10 cellular contexts compared by ENCODE assay signal in the genomic region with DNA sequence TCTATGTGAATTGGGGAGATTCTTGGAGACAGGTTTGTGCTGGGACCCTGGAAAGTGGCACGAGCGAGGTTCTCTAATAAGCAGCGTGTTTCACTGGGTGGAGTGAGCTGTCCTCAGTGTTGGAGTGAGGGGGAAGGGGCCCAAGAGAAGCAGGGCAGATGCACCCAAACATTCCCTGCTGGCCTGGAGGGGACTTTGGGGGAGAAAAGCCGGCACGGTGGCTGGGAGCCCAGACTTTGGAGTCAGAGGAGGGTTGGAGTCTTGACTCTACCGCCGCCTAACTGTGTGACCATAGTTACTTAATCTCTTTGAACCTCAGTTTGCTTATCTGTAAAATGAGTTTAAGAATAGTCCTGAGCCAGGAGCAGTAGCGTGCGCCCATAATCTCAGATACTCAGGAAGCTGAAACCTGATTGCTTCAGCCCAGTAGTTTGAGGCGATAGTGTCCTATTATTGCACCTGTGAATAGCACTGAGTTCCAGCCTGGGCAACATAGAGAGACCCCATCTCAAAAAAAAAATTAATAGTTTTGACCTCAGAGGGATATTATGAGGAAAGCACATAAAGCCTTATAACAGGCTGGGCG. TPM values are rescaled to one million over a fixed set of nuclear protein-coding genes. Genes with fewer than 3 reads are reported as not detected.
DNase-seq lines count a peak whose midpoint lies in the region; ATAC-seq and TF ChIP-seq lines count a peak whose summit lies in the region.
"Had no signal": no experiment of that assay in that cellular context is flagged by ENCODE, and none has a peak within 500 bp of the region (broad histone marks: within the 10 kb centered on the region; RNA-seq: fewer than 3 reads in every experiment).

No MANE protein-coding gene starts in this region.

- CTCF ChIA-PET in mammary epithelial cell (lab: Charles Lee; ENCODE audit: low non-redundant PET) = no interaction called here

- no peaks in the 10 kb centered on the region for H3K27me3 Mint-ChIP-seq in HFFc6 (ENCODE audit: insufficient read depth)
- H3K27me3 Mint-ChIP-seq: activated CD4-positive, alpha-beta memory T cell treated with anti-CD3 and anti-CD28 coated beads, Interleukin-2, amount 10 ng/mL, durations not matched to agents 7 days and 5 days; naive B cell had no signal

- peaks cover 40% of the 10 kb centered on the region for H3K4me1 Mint-ChIP-seq in HFFc6 (ENCODE audit: low read depth)
- peaks cover 13% of the 10 kb centered on the region for H3K4me1 Mint-ChIP-seq in stimulated activated effector memory CD8-positive, alpha-beta T cell treated with anti-CD3 and anti-CD28 coated beads, Interleukin-12 subunit alpha, Interleukin-12 subunit beta, amount 100 ng/mL, for 72 hours

- no peak overlapping the region for H3K4me2 ChIP-seq in mammary epithelial cell (ENCODE audit: insufficient read depth, low read depth, low read length)

- ATAC-seq in right lobe of liver = peak in 2 of 4 donors; percentile 1 to 2
- ATAC-seq in stimulated activated effector memory CD8-positive, alpha-beta T cell treated with anti-CD3 and anti-CD28 coated beads, Interleukin-12 subunit alpha, Interleukin-12 subunit beta, amount 100 ng/mL, for 72 hours = no peak
- no peak for ATAC-seq in GM21825 (IDR thresholded peaks at IDR 0.05; ENCODE audit: unreplicated experiment)
- no peak for ATAC-seq in GM21528 (IDR thresholded peaks at IDR 0.05; ENCODE audit: low FRiP score, unreplicated experiment)

- 85% methylated on average over 8 of the region's 11 CpGs for WGBS in mammary epithelial cell (ENCODE audit: low coverage, missing lambda C conversion rate)
- 19% methylated on average over 10 of the region's 11 CpGs for WGBS in right lobe of liver (ENCODE audit: insufficient coverage, low coverage, low lambda C conversion rate, missing lambda C conversion rate)

- dilution Hi-C loops in mammary epithelial cell (cut with HindIII; ENCODE audit: low sequenced_read_pairs) = loop anchor here (5.0 kb wide), 1 partner anchor 76 kb away; no protein-coding TSS in a partner anchor

- DNase-seq in HFFc6 (no peak), mammary epithelial cell (no peak), right lobe of liver (no peak), DMS114 treated with DMSO at 0.1 percent for 48 hours (lab: John Stamatoyannopoulos, UW; ENCODE audit: unreplicated experiment) (no peak), NCI-H510A (lab: John Stamatoyannopoulos, UW) (no peak)
- DNase-seq in stimulated activated effector memory CD8-positive, alpha-beta T cell treated with anti-CD3 and anti-CD28 coated beads, Interleukin-12 subunit alpha, Interleukin-12 subunit beta, amount 100 ng/mL, for 72 hours (ENCODE audit: low spot score in 2 of 2) = no peak
- DNase-seq: activated CD4-positive, alpha-beta memory T cell treated with anti-CD3 and anti-CD28 coated beads, Interleukin-2, amount 10 ng/mL, durations not matched to agents 7 days and 5 days; naive B cell had no signal

- no peak overlapping the region for H3K9ac ChIP-seq in mammary epithelial cell (ENCODE audit: insufficient read depth, low read length)

- peaks cover 11% of the 10 kb centered on the region for H3K4me1 ChIP-seq in mammary epithelial cell (ENCODE audit: insufficient read depth, low read length)
- H3K4me1 ChIP-seq in right lobe of liver = peaks cover 0 to 53% (median 24%) of the 10 kb centered on the region in 4 donors

- H2AFZ ChIP-seq in mammary epithelial cell (ENCODE audit: low read depth, low read length) = peak overlapping the region; percentile 93

- TF ChIP-seq CTCF in HFFc6 (IDR thresholded peaks at IDR 0.05) = no peak
- TF ChIP-seq CTCF in mammary epithelial cell (conservative IDR thresholded peaks at IDR 0.05 in 1 of 2, IDR thresholded peaks at IDR 0.05 in 1 of 2; ENCODE audit: extremely low read depth in 1 of 2, insufficient read depth in 1 of 2, low read depth in 1 of 2, low read length in 2 of 2) = no peak
- TF ChIP-seq CTCF in right lobe of liver (IDR thresholded peaks at IDR 0.05) = no peak

- no peaks in the 10 kb centered on the region for H4K20me1 ChIP-seq in mammary epithelial cell (ENCODE audit: insufficient read depth, low read length)

- H3K79me2 ChIP-seq in mammary epithelial cell (ENCODE audit: insufficient read depth, low read length) = no peaks in the 10 kb centered on the region

- H3K9me3 Mint-ChIP-seq in HFFc6 = no peaks in the 10 kb centered on the region
- H3K9me3 Mint-ChIP-seq in stimulated activated effector memory CD8-positive, alpha-beta T cell treated with anti-CD3 and anti-CD28 coated beads, Interleukin-12 subunit alpha, Interleukin-12 subunit beta, amount 100 ng/mL, for 72 hours = no peaks in the 10 kb centered on the region
- H3K9me3 Mint-ChIP-seq: activated CD4-positive, alpha-beta memory T cell treated with anti-CD3 and anti-CD28 coated beads, Interleukin-2, amount 10 ng/mL, durations not matched to agents 7 days and 5 days; naive B cell had no signal

- H3K27me3 ChIP-seq in mammary epithelial cell (ENCODE audit: insufficient read depth, low read length) (no peaks in the 10 kb centered on the region), right lobe of liver (no peaks in the 10 kb centered on the region)

- no peak for TF ChIP-seq POLR2A in right lobe of liver (IDR thresholded peaks at IDR 0.05)

- BruUV-seq in mammary epithelial cell (replicated peaks; lab: Mats Ljungman, UMichigan) = no TSS peak

- H3K4me3 ChIP-seq in mammary epithelial cell (replicated peaks in 1 of 3; ENCODE audit: insufficient read depth in 1 of 3, low read depth in 2 of 3, low read length in 3 of 3) (no peak overlapping the region), right lobe of liver (peak overlapping the region; percentile 47 to 73 (median 59))

- H3K36me3 ChIP-seq in mammary epithelial cell (ENCODE audit: insufficient read depth, low read length) (no peaks in the 10 kb centered on the region), right lobe of liver (peaks cover 0 to 16% (median 3%) of the 10 kb centered on the region in 4 donors)

- peak overlapping the region; percentile 68 for H3K4me3 Mint-ChIP-seq in HFFc6
- no peak overlapping the region for H3K4me3 Mint-ChIP-seq in stimulated activated effector memory CD8-positive, alpha-beta T cell treated with anti-CD3 and anti-CD28 coated beads, Interleukin-12 subunit alpha, Interleukin-12 subunit beta, amount 100 ng/mL, for 72 hours
- H3K4me3 Mint-ChIP-seq: activated CD4-positive, alpha-beta memory T cell treated with anti-CD3 and anti-CD28 coated beads, Interleukin-2, amount 10 ng/mL, durations not matched to agents 7 days and 5 days; naive B cell had no signal

- peak overlapping the region; percentile 56; the same call in 1 of the 2 replicates for H3K27ac Mint-ChIP-seq in HFFc6
- H3K27ac Mint-ChIP-seq in stimulated activated effector memory CD8-positive, alpha-beta T cell treated with anti-CD3 and anti-CD28 coated beads, Interleukin-12 subunit alpha, Interleukin-12 subunit beta, amount 100 ng/mL, for 72 hours = peak overlapping the region; percentile 58
- H3K27ac Mint-ChIP-seq: activated CD4-positive, alpha-beta memory T cell treated with anti-CD3 and anti-CD28 coated beads, Interleukin-2, amount 10 ng/mL, durations not matched to agents 7 days and 5 days had no signal

- H3K9me3 ChIP-seq in mammary epithelial cell (replicated peaks; ENCODE audit: insufficient read depth, low read length) (no peaks in the 10 kb centered on the region), right lobe of liver (no peaks in the 10 kb centered on the region)

- H3K36me3 Mint-ChIP-seq in HFFc6 (ENCODE audit: low read depth) = no peaks in the 10 kb centered on the region
- H3K36me3 Mint-ChIP-seq in stimulated activated effector memory CD8-positive, alpha-beta T cell treated with anti-CD3 and anti-CD28 coated beads, Interleukin-12 subunit alpha, Interleukin-12 subunit beta, amount 100 ng/mL, for 72 hours = no peaks in the 10 kb centered on the region
- H3K36me3 Mint-ChIP-seq: naive B cell had no signal

- in situ Hi-C loops in mammary epithelial cell (cut with MboI; ENCODE audit: low sequenced_read_pairs in 2 of 2) = no loop called here

- intact Hi-C loops in mammary epithelial cell (cut with micrococcal nuclease) = loop anchor here (5.0 kb wide), 1 partner anchor 194 kb away; no protein-coding TSS in a partner anchor
- intact Hi-C loops in right lobe of liver (cut with DNase I) = no loop called here

- H3K27ac ChIP-seq in mammary epithelial cell (ENCODE audit: insufficient read depth, low read depth, low read length) = no peak overlapping the region
- H3K27ac ChIP-seq in right lobe of liver = peak overlapping the region; percentile 50 to 84 (median 71)

RNA-seq across cellular contexts. Expression of a gene that starts 0.6 kb away (rescaled TPM):
- 10 to 100 TPM in 2 of 6 experiments, 1 to 10 TPM in 4; 5.4 to 11.2 (median 9.2) TPM for total RNA-seq in HFFc6 (2021; fragmentation: NEBNext Ultra II Directional; extraction: Animal tissue kit (Norgen Biotek cat#: 25700))
- total RNA-seq in mammary epithelial cell (1 to 10 TPM; 4.5 to 5.5 TPM), right lobe of liver (10 to 100 TPM; 61.5 to 82.9 (median 67.3) TPM)
- polyA plus RNA-seq in mammary epithelial cell = 6.7 TPM
- polyA minus RNA-seq in mammary epithelial cell = 26.6 TPM

RNA-seq across cellular contexts. Expression of a gene that starts 9.8 kb away (rescaled TPM):
- 10 to 100 TPM; 33.4 to 37.4 (median 36.1) TPM for total RNA-seq in HFFc6 (2021; fragmentation: NEBNext Ultra II Directional; extraction: Animal tissue kit (Norgen Biotek cat#: 25700))
- total RNA-seq in mammary epithelial cell = 10 to 100 TPM; 24.0 to 34.2 TPM
- 17.6 TPM for polyA plus RNA-seq in mammary epithelial cell
- 41.6 TPM for polyA minus RNA-seq in mammary epithelial cell
- total RNA-seq in right lobe of liver = 100 to 1,000 TPM in 2 of 6 experiments, 10 to 100 TPM in 4; 53.3 to 173 (median 64.1) TPM

RNA-seq across cellular contexts. Expression of a gene that starts 11.5 kb away (rescaled TPM):
- total RNA-seq in HFFc6 (2021; fragmentation: NEBNext Ultra II Directional; extraction: Animal tissue kit (Norgen Biotek cat#: 25700)) = 10 to 100 TPM; 22.4 to 30.5 (median 25.2) TPM
- total RNA-seq in mammary epithelial cell (10 to 100 TPM; 23.0 to 23.4 TPM), right lobe of liver (10 to 100 TPM; 15.2 to 21.3 (median 16.8) TPM)
- polyA plus RNA-seq in mammary epithelial cell = 8.2 TPM
- polyA minus RNA-seq in mammary epithelial cell = 50.1 TPM

RNA-seq across cellular contexts. Expression of a gene that starts 43.6 kb away (rescaled TPM):
- total RNA-seq in HFFc6 (2021; fragmentation: NEBNext Ultra II Directional; extraction: Animal tissue kit (Norgen Biotek cat#: 25700)) = 10 to 100 TPM; 23.6 to 38.7 (median 33.7) TPM
- total RNA-seq in mammary epithelial cell (100 to 1,000 TPM in 1 of 2 donors, 10 to 100 TPM in 1; 43.0 to 101 TPM), right lobe of liver (10 to 100 TPM; 13.1 to 24.2 (median 13.8) TPM)
- 94.6 TPM for polyA plus RNA-seq in mammary epithelial cell
- 71.6 TPM for polyA minus RNA-seq in mammary epithelial cell

Comparison
In these comparisons a context has a peak if more than half of its experiments do, and no peak if none do; other contexts are left out.
1. H3K4me3 ChIP-seq: peak in right lobe of liver (3 of 3); none in mammary epithelial cell (0 of 3).
2. RNA of a gene that starts 0.6 kb away (total RNA-seq): 61.5 to 82.9 TPM in right lobe of liver; 5.4 to 11.2 TPM in HFFc6 and 4.5 to 5.5 TPM in mammary epithelial cell; every median in the first group is over 4 times any median in the second.